In genomic region chr22:28435271-28435825, GRCh38 we compare ENCODE assay signal across 16 cellular contexts.
DNase-seq lines count a peak whose midpoint lies in the region; ATAC-seq, FAIRE-seq and TF ChIP-seq lines count a peak whose summit lies in the region.
"Had no signal": no experiment of that assay in that cellular context is flagged by ENCODE, and none has a peak within 500 bp of the region (broad histone marks: within the 10 kb centered on the region; RNA-seq: fewer than 3 reads in every experiment).

No MANE protein-coding gene starts in this region.

- peaks cover 59% of the 10 kb centered on the region for H3K4me1 ChIP-seq in HAP-1
- H3K4me1 ChIP-seq in heart right ventricle: peaks cover 3 to 59% (median 34%) of the 10 kb centered on the region in 9 donors
- H3K4me1 ChIP-seq in pancreas: peaks cover 9 to 19% (median 11%) of the 10 kb centered on the region in 3 donors

- H3K9me3 ChIP-seq in HAP-1 (no peaks in the 10 kb centered on the region), heart right ventricle (no peaks in the 10 kb centered on the region), pancreas (no peaks in the 10 kb centered on the region)
- H3K9me3 ChIP-seq: sigmoid colon, suprapubic skin had no signal

- DNase-seq in HAP-1 (ENCODE audit: low spot score in 2 of 2): peak; percentile 70 to 74
- DNase-seq in NCI-H69 (lab: John Stamatoyannopoulos, UW): peak; percentile 77
- DNase-seq in heart right ventricle: peak in 1 of 2 donors; percentile 56
- DNase-seq in pancreas: peak; percentile 56 to 77 (median 69)
- no peak for DNase-seq in activated CD8-positive, alpha-beta memory T cell treated with anti-CD3 and anti-CD28 coated beads, Interleukin-2, amount 50 U/mL, for 4 hours
- DNase-seq in activated CD4-positive, alpha-beta T cell treated with anti-CD3 and anti-CD28 coated beads for 4 hours: no peak
- DNase-seq: AML-193, brain microvascular endothelial cell, NCI-H2107, sigmoid colon, SJCRH30 had no signal

- peak overlapping the region in 3 of 10 donors; percentile 35 to 55 (median 47) for H3K27ac ChIP-seq in heart right ventricle
- no peak overlapping the region for H3K27ac ChIP-seq in pancreas
- H3K27ac ChIP-seq: brain microvascular endothelial cell, sigmoid colon, SJCRH30, suprapubic skin had no signal

- H3K36me3 ChIP-seq in HAP-1 (replicated peaks): no peaks in the 10 kb centered on the region
- H3K36me3 ChIP-seq in heart right ventricle: no peaks in the 10 kb centered on the region
- no peaks in the 10 kb centered on the region for H3K36me3 ChIP-seq in pancreas
- H3K36me3 ChIP-seq: brain microvascular endothelial cell, sigmoid colon, SJCRH30, suprapubic skin had no signal

- TF ChIP-seq CTCF in heart right ventricle (IDR thresholded peaks at IDR 0.05) (no peak), pancreas (IDR thresholded peaks at IDR 0.05) (no peak)

- WGBS in heart right ventricle, 2 donors: 45 to 68% methylated on average over 2 of the region's 2 CpGs
- WGBS in pancreas, 2 donors: 16 to 17% methylated on average over 2 of the region's 2 CpGs

- intact Hi-C loops in heart right ventricle (cut with DNase I): loop anchor here in 1 of 10 donors (5.0 kb wide), 1 partner anchor 138 kb away; no protein-coding TSS in a partner anchor
- intact Hi-C loops in pancreas (cut with DNase I): no loop called here

- H3K4me3 ChIP-seq in HAP-1: no peak overlapping the region
- H3K4me3 ChIP-seq in heart right ventricle: no peak overlapping the region
- no peak overlapping the region for H3K4me3 ChIP-seq in pancreas
- H3K4me3 ChIP-seq: sigmoid colon, SJCRH30, suprapubic skin had no signal

- in situ Hi-C loops in HAP-1 (cut with MboI; ENCODE audit: low sequenced_read_pairs): no loop called here

- H3K27me3 ChIP-seq in HAP-1 (ENCODE audit: low read depth) (no peaks in the 10 kb centered on the region), heart right ventricle (no peaks in the 10 kb centered on the region), pancreas (no peaks in the 10 kb centered on the region)
- H3K27me3 ChIP-seq: brain microvascular endothelial cell, sigmoid colon, SJCRH30, suprapubic skin had no signal

- ATAC-seq in heart right ventricle (peak; percentile 65 to 90 (median 84)), pancreas (peak; percentile 96 to 98 (median 98)), GM18861 (IDR thresholded peaks at IDR 0.05; ENCODE audit: unreplicated experiment) (no peak), HG03565 (IDR thresholded peaks at IDR 0.05; ENCODE audit: unreplicated experiment) (no peak)
- ATAC-seq: activated CD4-positive, CD25-positive, alpha-beta regulatory T cell treated with anti-CD3 and anti-CD28 coated beads, Interleukin-2, amount 50 U/mL, for 24 hours had no signal

- FAIRE-seq in pancreas (lab: Jason Lieb, UNC): no peak
- FAIRE-seq: D721Med had no signal

Comparison
In these comparisons a context has a peak if more than half of its experiments do, and no peak if none do; other contexts are left out.
1. DNase-seq: peak in HAP-1 (2 of 2), NCI-H69 (single experiment) and pancreas (6 of 6); none in activated CD8-positive, alpha-beta memory T cell treated with anti-CD3 and anti-CD28 coated beads, Interleukin-2, amount 50 U/mL, for 4 hours (single experiment) and activated CD4-positive, alpha-beta T cell treated with anti-CD3 and anti-CD28 coated beads for 4 hours (0 of 2).
2. ATAC-seq: peak in heart right ventricle (8 of 8) and pancreas (4 of 4); none in GM18861 (single experiment) and HG03565 (single experiment).